8 cellular contexts compared by ENCODE assay signal in genomic region chr14:45249847-45250575, GRCh38. TPM values are rescaled to one million over a fixed set of nuclear protein-coding genes. Genes with fewer than 3 reads are reported as not detected.
DNase-seq lines count a peak whose midpoint lies in the region; ATAC-seq lines count a peak whose summit lies in the region.

No MANE protein-coding gene starts in this region.

- peak overlapping the region; percentile 72 for H3K27ac Mint-ChIP-seq in activated CD4-positive, alpha-beta T cell treated with anti-CD3 and anti-CD28 coated beads, Interleukin-2, amount 10 ng/mL, durations not matched to agents 24 days and 14 days
- H3K27ac Mint-ChIP-seq in T-helper 2 cell treated with Interferon-gamma antibody and Interleukin-4, amounts not matched to agents 5 μg/mL and 100 μg/mL, for 36 hours: peak overlapping the region; percentile 46

- H3K4me3 Mint-ChIP-seq in activated CD4-positive, alpha-beta T cell treated with anti-CD3 and anti-CD28 coated beads, Interleukin-2, amount 10 ng/mL, durations not matched to agents 24 days and 14 days: peak overlapping the region; percentile 96
- H3K4me3 Mint-ChIP-seq in T-helper 2 cell treated with Interferon-gamma antibody and Interleukin-4, amounts not matched to agents 5 μg/mL and 100 μg/mL, for 36 hours: peak overlapping the region; percentile 91

- intact Hi-C loops in activated CD4-positive, alpha-beta T cell treated with anti-CD3 and anti-CD28 coated beads, Interleukin-2, amount 10 ng/mL, durations not matched to agents 24 days and 14 days (cut with micrococcal nuclease): loop anchor here (10.0 kb wide), 1 partner anchor 45 kb away; no protein-coding TSS in a partner anchor

- no peaks in the 10 kb centered on the region for H3K9me3 Mint-ChIP-seq in activated CD4-positive, alpha-beta T cell treated with anti-CD3 and anti-CD28 coated beads, Interleukin-2, amount 10 ng/mL, durations not matched to agents 24 days and 14 days
- no peaks in the 10 kb centered on the region for H3K9me3 Mint-ChIP-seq in T-helper 2 cell treated with Interferon-gamma antibody and Interleukin-4, amounts not matched to agents 5 μg/mL and 100 μg/mL, for 36 hours

- peak; percentile 25 for ATAC-seq in HG02981 (IDR thresholded peaks at IDR 0.05; ENCODE audit: unreplicated experiment)

- no peak for DNase-seq in activated CD4-positive, alpha-beta T cell treated with anti-CD3 and anti-CD28 coated beads, Interleukin-2, amount 10 ng/mL, durations not matched to agents 24 days and 14 days
- DNase-seq in activated CD4-positive, alpha-beta T cell treated with anti-CD3 and anti-CD28 coated beads for 1 hour: no peak
- no peak for DNase-seq in T-helper 2 cell treated with Interferon-gamma antibody and Interleukin-4, amounts not matched to agents 5 μg/mL and 100 μg/mL, for 36 hours (ENCODE audit: low spot score)
- DNase-seq in germinal center (ENCODE audit: low spot score) (peak; percentile 13), stromal cell of bone marrow (ENCODE audit: low read depth) (peak; percentile 46)
- DNase-seq in activated CD8-positive, alpha-beta memory T cell treated with anti-CD3 and anti-CD28 coated beads, Interleukin-2, amount 50 U/mL, for 4 hours: no peak
- no peak for DNase-seq in activated CD4-positive, CD25-positive, alpha-beta regulatory T cell (lab: John Stamatoyannopoulos, UW)

- peaks cover 4% of the 10 kb centered on the region for H3K36me3 Mint-ChIP-seq in activated CD4-positive, alpha-beta T cell treated with anti-CD3 and anti-CD28 coated beads, Interleukin-2, amount 10 ng/mL, durations not matched to agents 24 days and 14 days (ENCODE audit: low read depth)
- H3K36me3 Mint-ChIP-seq in T-helper 2 cell treated with Interferon-gamma antibody and Interleukin-4, amounts not matched to agents 5 μg/mL and 100 μg/mL, for 36 hours (ENCODE audit: low read depth): peaks cover 9% of the 10 kb centered on the region

- peaks cover 26% of the 10 kb centered on the region for H3K4me1 Mint-ChIP-seq in activated CD4-positive, alpha-beta T cell treated with anti-CD3 and anti-CD28 coated beads, Interleukin-2, amount 10 ng/mL, durations not matched to agents 24 days and 14 days
- H3K4me1 Mint-ChIP-seq in T-helper 2 cell treated with Interferon-gamma antibody and Interleukin-4, amounts not matched to agents 5 μg/mL and 100 μg/mL, for 36 hours (ENCODE audit: low read depth): peaks cover 21% of the 10 kb centered on the region

- no peaks in the 10 kb centered on the region for H3K27me3 Mint-ChIP-seq in activated CD4-positive, alpha-beta T cell treated with anti-CD3 and anti-CD28 coated beads, Interleukin-2, amount 10 ng/mL, durations not matched to agents 24 days and 14 days
- H3K27me3 Mint-ChIP-seq in T-helper 2 cell treated with Interferon-gamma antibody and Interleukin-4, amounts not matched to agents 5 μg/mL and 100 μg/mL, for 36 hours (ENCODE audit: low read depth): no peaks in the 10 kb centered on the region

RNA-seq across cellular contexts. Expression of gene MIS18BP1, which starts 3.0 kb away (rescaled TPM):
- 58.9 and 67.1 TPM in 2 replicates for total RNA-seq in activated CD4-positive, alpha-beta T cell treated with anti-CD3 and anti-CD28 coated beads, Interleukin-2, amount 10 ng/mL, durations not matched to agents 24 days and 14 days

Comparison
In these comparisons a context has a peak if more than half of its experiments do, and no peak if none do; other contexts are left out.
1. DNase-seq: peak in germinal center (single experiment) and stromal cell of bone marrow (single experiment); none in activated CD4-positive, alpha-beta T cell treated with anti-CD3 and anti-CD28 coated beads, Interleukin-2, amount 10 ng/mL, durations not matched to agents 24 days and 14 days (single experiment), activated CD4-positive, alpha-beta T cell treated with anti-CD3 and anti-CD28 coated beads for 1 hour (single experiment), T-helper 2 cell treated with Interferon-gamma antibody and Interleukin-4, amounts not matched to agents 5 μg/mL and 100 μg/mL, for 36 hours (single experiment), activated CD8-positive, alpha-beta memory T cell treated with anti-CD3 and anti-CD28 coated beads, Interleukin-2, amount 50 U/mL, for 4 hours (single experiment) and activated CD4-positive, CD25-positive, alpha-beta regulatory T cell (0 of 4).